ENCODE assay signal across 26 cellular contexts in genomic region chr21:26120833-26121232, GRCh38. TPM values are rescaled to one million over a fixed set of nuclear protein-coding genes. Genes with fewer than 3 reads are reported as not detected.
DNase-seq lines count a peak whose midpoint lies in the region; ATAC-seq and TF ChIP-seq lines count a peak whose summit lies in the region.
"Had no signal": no experiment of that assay in that cellular context is flagged by ENCODE, and none has a peak within 500 bp of the region (broad histone marks: within the 10 kb centered on the region; RNA-seq: fewer than 3 reads in every experiment).

No MANE protein-coding gene starts in this region.

- no peaks in the 10 kb centered on the region for H3K27me3 Mint-ChIP-seq in glutamatergic neuron (ENCODE audit: unreplicated experiment)
- H3K27me3 Mint-ChIP-seq in activated T-helper 1 cell treated with anti-CD3 and anti-CD28 coated beads, Interleukin-12 subunit alpha, Interleukin-12 subunit beta, Interleukin-2, Interleukin-4 antibody, amounts not matched to agents 30 ng/mL and 10 ng/mL and 1 ng/mL, durations not matched to agents 14 hours and 24 hours and 36 hours (ENCODE audit: insufficient read depth), result no peaks in the 10 kb centered on the region
- H3K27me3 Mint-ChIP-seq: activated naive CD4-positive, alpha-beta T cell treated with anti-CD3 and anti-CD28 coated beads, Interleukin-2, amount 10 ng/mL, durations not matched to agents 7 days and 5 days; central memory CD8-positive, alpha-beta T cell; progenitor cell of endocrine pancreas had no signal

- H3K4me3 ChIP-seq in choroid plexus epithelial cell (ENCODE audit: low read depth, low read length), result no peak overlapping the region
- no peak overlapping the region for H3K4me3 ChIP-seq in upper lobe of right lung
- H3K4me3 ChIP-seq: suprapubic skin had no signal

- no peak overlapping the region for H3K27ac ChIP-seq in upper lobe of right lung
- H3K27ac ChIP-seq: 22Rv1, suprapubic skin had no signal

- no peaks in the 10 kb centered on the region for H3K27me3 ChIP-seq in upper lobe of right lung
- H3K27me3 ChIP-seq: suprapubic skin had no signal

- H3K27ac Mint-ChIP-seq in glutamatergic neuron (ENCODE audit: unreplicated experiment), result peak overlapping the region; percentile 21
- H3K27ac Mint-ChIP-seq in activated T-helper 1 cell treated with anti-CD3 and anti-CD28 coated beads, Interleukin-12 subunit alpha, Interleukin-12 subunit beta, Interleukin-2, Interleukin-4 antibody, amounts not matched to agents 30 ng/mL and 10 ng/mL and 1 ng/mL, durations not matched to agents 14 hours and 24 hours and 36 hours, result no peak overlapping the region
- H3K27ac Mint-ChIP-seq: activated naive CD4-positive, alpha-beta T cell treated with anti-CD3 and anti-CD28 coated beads, Interleukin-2, amount 10 ng/mL, durations not matched to agents 7 days and 5 days; HFFc6; nephron; progenitor cell of endocrine pancreas had no signal

- peaks cover 37% of the 10 kb centered on the region for H3K4me1 ChIP-seq in upper lobe of right lung

- ATAC-seq in upper lobe of right lung (peak; percentile 73), GM19467 (IDR thresholded peaks at IDR 0.05; ENCODE audit: unreplicated experiment) (no peak), left lobe of liver (no peak)
- ATAC-seq: activated CD4-positive, CD25-positive, alpha-beta regulatory T cell treated with anti-CD3 and anti-CD28 coated beads, Interleukin-2, amount 50 U/mL, for 24 hours; activated T-cell treated with anti-CD3 and anti-CD28 coated beads, Interleukin-2, amount 50 U/mL, for 4 hours; left ventricle myocardium superior had no signal

- DNase-seq in DMS 273 (lab: John Stamatoyannopoulos, UW; ENCODE audit: unreplicated experiment) (peak; percentile 13), DMS 273 treated with DMSO at 0.1 percent for 48 hours (lab: John Stamatoyannopoulos, UW) (no peak), choroid plexus epithelial cell (ENCODE audit: low read depth) (peak; percentile 87), glutamatergic neuron (no peak), upper lobe of right lung (no peak), left lobe of liver (ENCODE audit: low spot score) (no peak)
- no peak for DNase-seq in activated T-helper 1 cell treated with anti-CD3 and anti-CD28 coated beads, Interleukin-12 subunit alpha, Interleukin-12 subunit beta, Interleukin-2, Interleukin-4 antibody, amounts not matched to agents 30 ng/mL and 10 ng/mL and 1 ng/mL, durations not matched to agents 14 hours and 24 hours and 36 hours (ENCODE audit: low spot score)
- DNase-seq: activated naive CD4-positive, alpha-beta T cell treated with anti-CD3 and anti-CD28 coated beads, Interleukin-2, amount 10 ng/mL, durations not matched to agents 7 days and 5 days; activated T-cell treated with anti-CD3 and anti-CD28 coated beads, Interleukin-2, amount 50 U/mL, for 4 hours; AML-193; aorta; DMS79; head of caudate nucleus; HFFc6; left ventricle myocardium superior; NCI-H1048; NCI-H187; NCI-H446; SHP77 had no signal

- peaks cover 37% of the 10 kb centered on the region for H3K4me1 Mint-ChIP-seq in glutamatergic neuron (ENCODE audit: low read depth, unreplicated experiment)
- H3K4me1 Mint-ChIP-seq in activated T-helper 1 cell treated with anti-CD3 and anti-CD28 coated beads, Interleukin-12 subunit alpha, Interleukin-12 subunit beta, Interleukin-2, Interleukin-4 antibody, amounts not matched to agents 30 ng/mL and 10 ng/mL and 1 ng/mL, durations not matched to agents 14 hours and 24 hours and 36 hours (ENCODE audit: low read depth), result no peaks in the 10 kb centered on the region
- H3K4me1 Mint-ChIP-seq: activated naive CD4-positive, alpha-beta T cell treated with anti-CD3 and anti-CD28 coated beads, Interleukin-2, amount 10 ng/mL, durations not matched to agents 7 days and 5 days; central memory CD8-positive, alpha-beta T cell had no signal

- H3K9me3 ChIP-seq in upper lobe of right lung, result no peaks in the 10 kb centered on the region
- H3K9me3 ChIP-seq: suprapubic skin had no signal

- H3K36me3 ChIP-seq in upper lobe of right lung, result no peaks in the 10 kb centered on the region
- H3K36me3 ChIP-seq: suprapubic skin had no signal

- intact Hi-C loops in upper lobe of right lung (cut with DNase I), result no loop called here
- intact Hi-C loops in activated T-helper 1 cell treated with anti-CD3 and anti-CD28 coated beads, Interleukin-12 subunit alpha, Interleukin-12 subunit beta, Interleukin-2, Interleukin-4 antibody, amounts not matched to agents 30 ng/mL and 10 ng/mL and 1 ng/mL, durations not matched to agents 14 hours and 24 hours and 36 hours (cut with micrococcal nuclease), result no loop called here

- no peak overlapping the region for H3K4me3 Mint-ChIP-seq in glutamatergic neuron (ENCODE audit: unreplicated experiment)
- H3K4me3 Mint-ChIP-seq in activated T-helper 1 cell treated with anti-CD3 and anti-CD28 coated beads, Interleukin-12 subunit alpha, Interleukin-12 subunit beta, Interleukin-2, Interleukin-4 antibody, amounts not matched to agents 30 ng/mL and 10 ng/mL and 1 ng/mL, durations not matched to agents 14 hours and 24 hours and 36 hours, result no peak overlapping the region
- H3K4me3 Mint-ChIP-seq: activated naive CD4-positive, alpha-beta T cell treated with anti-CD3 and anti-CD28 coated beads, Interleukin-2, amount 10 ng/mL, durations not matched to agents 7 days and 5 days; activated T-cell treated with anti-CD3 and anti-CD28 coated beads, Interleukin-2, amount 50 U/mL, for 4 hours; central memory CD8-positive, alpha-beta T cell; HFFc6; nephron had no signal

- TF ChIP-seq CTCF in choroid plexus epithelial cell (conservative IDR thresholded peaks at IDR 0.05; ENCODE audit: low read depth, low read length) (no peak), glutamatergic neuron (IDR thresholded peaks at IDR 0.05; ENCODE audit: partially characterized antibody, unreplicated experiment) (no peak), upper lobe of right lung (IDR thresholded peaks at IDR 0.05) (no peak)

- H3K36me3 Mint-ChIP-seq in glutamatergic neuron (ENCODE audit: unreplicated experiment), result no peaks in the 10 kb centered on the region
- no peaks in the 10 kb centered on the region for H3K36me3 Mint-ChIP-seq in activated T-helper 1 cell treated with anti-CD3 and anti-CD28 coated beads, Interleukin-12 subunit alpha, Interleukin-12 subunit beta, Interleukin-2, Interleukin-4 antibody, amounts not matched to agents 30 ng/mL and 10 ng/mL and 1 ng/mL, durations not matched to agents 14 hours and 24 hours and 36 hours (ENCODE audit: low read depth)
- H3K36me3 Mint-ChIP-seq: activated naive CD4-positive, alpha-beta T cell treated with anti-CD3 and anti-CD28 coated beads, Interleukin-2, amount 10 ng/mL, durations not matched to agents 7 days and 5 days had no signal

- H3K9me3 Mint-ChIP-seq in glutamatergic neuron (ENCODE audit: unreplicated experiment), result peaks cover 3% of the 10 kb centered on the region
- no peaks in the 10 kb centered on the region for H3K9me3 Mint-ChIP-seq in activated T-helper 1 cell treated with anti-CD3 and anti-CD28 coated beads, Interleukin-12 subunit alpha, Interleukin-12 subunit beta, Interleukin-2, Interleukin-4 antibody, amounts not matched to agents 30 ng/mL and 10 ng/mL and 1 ng/mL, durations not matched to agents 14 hours and 24 hours and 36 hours
- H3K9me3 Mint-ChIP-seq: activated naive CD4-positive, alpha-beta T cell treated with anti-CD3 and anti-CD28 coated beads, Interleukin-2, amount 10 ng/mL, durations not matched to agents 7 days and 5 days; activated T-cell treated with anti-CD3 and anti-CD28 coated beads, Interleukin-2, amount 50 U/mL, for 4 hours; central memory CD8-positive, alpha-beta T cell; HFFc6; nephron had no signal

RNA-seq across cellular contexts. Expression of gene APP, which starts 49.7 kb away (rescaled TPM):
- total RNA-seq in glutamatergic neuron (ENCODE audit: unreplicated experiment), result 735 TPM
- 480 TPM for total RNA-seq in upper lobe of right lung
- 61.3 and 66.6 TPM in 2 replicates for total RNA-seq in activated T-helper 1 cell treated with anti-CD3 and anti-CD28 coated beads, Interleukin-12 subunit alpha, Interleukin-12 subunit beta, Interleukin-2, Interleukin-4 antibody, amounts not matched to agents 30 ng/mL and 10 ng/mL and 1 ng/mL, durations not matched to agents 14 hours and 24 hours and 36 hours
- total RNA-seq in left lobe of liver, result 136 TPM

Comparison
In these comparisons a context has a peak if more than half of its experiments do, and no peak if none do; other contexts are left out.
1. DNase-seq: peak in DMS 273 (single experiment) and choroid plexus epithelial cell (single experiment); none in DMS 273 treated with DMSO at 0.1 percent for 48 hours (single experiment), glutamatergic neuron (single experiment), upper lobe of right lung (single experiment), activated T-helper 1 cell treated with anti-CD3 and anti-CD28 coated beads, Interleukin-12 subunit alpha, Interleukin-12 subunit beta, Interleukin-2, Interleukin-4 antibody, amounts not matched to agents 30 ng/mL and 10 ng/mL and 1 ng/mL, durations not matched to agents 14 hours and 24 hours and 36 hours (single experiment) and left lobe of liver (single experiment).